Comparison of ENCODE assay signal across 16 cellular contexts in the genomic region with DNA sequence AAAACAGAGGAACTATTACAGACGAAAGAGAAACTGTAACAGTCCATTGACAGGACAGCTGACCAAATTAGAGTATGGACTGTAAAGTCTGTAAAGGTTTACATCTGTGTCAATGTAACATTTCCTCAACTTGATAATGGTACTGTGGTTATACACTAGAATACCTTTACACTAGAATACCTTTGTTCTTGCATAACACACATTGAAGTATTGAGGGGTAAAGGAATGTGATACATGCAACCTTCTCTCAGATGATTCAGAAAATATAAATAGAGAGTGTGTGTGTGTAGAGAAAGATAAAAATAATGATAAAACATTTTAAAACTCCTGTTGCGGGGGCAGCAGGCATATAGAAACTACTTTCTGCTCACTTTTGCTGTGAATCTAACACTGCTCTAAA. TPM values are rescaled to one million over a fixed set of nuclear protein-coding genes. Genes with fewer than 3 reads are reported as not detected.
A peak's percentile ranks its signal among the peaks of the same experiment; 100 is the strongest.
DNase-seq lines count a peak whose midpoint lies in the region; TF ChIP-seq lines count a peak whose summit lies in the region.
"Had no signal": no experiment of that assay in that cellular context is flagged by ENCODE, and none has a peak within 500 bp of the region (broad histone marks: within the 10 kb centered on the region; RNA-seq: fewer than 3 reads in every experiment).

No MANE protein-coding gene starts in this region.

- H3K27me3 ChIP-seq in thyroid gland, result no peaks in the 10 kb centered on the region
- H3K27me3 ChIP-seq: BLaER1 had no signal

- H3K4me1 ChIP-seq in thyroid gland, result peaks cover 5 to 19% of the 10 kb centered on the region in 2 donors

- DNase-seq in NCI-H226 (peak; percentile 16), kidney glomerular epithelial cell (lab: John Stamatoyannopoulos, UW) (peak; percentile 53), putamen (ENCODE audit: low spot score) (peak; percentile 41), superior temporal gyrus (ENCODE audit: extremely low spot score) (peak; percentile 30), COLO829 (ENCODE audit: low spot score) (no peak), NCI-H526 (lab: John Stamatoyannopoulos, UW) (no peak), thyroid gland (no peak)
- DNase-seq: 8988T; Calu3; CD4-positive, alpha-beta memory T cell; DND-41; EL; GM23248 had no signal

- no peak overlapping the region for H3K27ac ChIP-seq in thyroid gland
- H3K27ac ChIP-seq: BLaER1, GM23248 had no signal

- no peak overlapping the region for H3K4me3 ChIP-seq in thyroid gland (replicated peaks in 1 of 3)
- H3K4me3 ChIP-seq: BLaER1, GM12878, GM23248, HAP-1 had no signal

- intact Hi-C loops in thyroid gland (cut with DNase I), result no loop called here

- H3K36me3 ChIP-seq in thyroid gland, result peaks cover 24 to 29% of the 10 kb centered on the region in 2 donors

- no peak for TF ChIP-seq CTCF in thyroid gland (IDR thresholded peaks at IDR 0.05)

- H3K9me3 ChIP-seq in thyroid gland, result no peaks in the 10 kb centered on the region
- H3K9me3 ChIP-seq: BLaER1, HAP-1 had no signal

- no peak for TF ChIP-seq POLR2A in thyroid gland (IDR thresholded peaks at IDR 0.05)

- WGBS in thyroid gland, 2 donors, result 91 to 93% methylated on average over 2 of the region's 2 CpGs

RNA-seq across cellular contexts. Expression of gene EEF1G, which starts 5.6 kb away (rescaled TPM):
- 1,000 to 10,000 TPM; 1,334 to 1,814 (median 1,607) TPM for total RNA-seq in thyroid gland

RNA-seq across cellular contexts. Expression of gene TUT1, which starts 12.1 kb away (rescaled TPM):
- 10 to 100 TPM; 13.7 to 20.0 (median 16.1) TPM for total RNA-seq in thyroid gland

RNA-seq across cellular contexts. Expression of gene MTA2, which starts 22.4 kb away (rescaled TPM):
- 10 to 100 TPM; 65.3 to 76.7 (median 70.7) TPM for total RNA-seq in thyroid gland

RNA-seq across cellular contexts. Expression of gene AHNAK, which starts 32.6 kb away (rescaled TPM):
- 100 to 1,000 TPM; 227 to 400 (median 288) TPM for total RNA-seq in thyroid gland

RNA-seq across cellular contexts. Expression of gene EML3, which starts 33.3 kb away (rescaled TPM):
- total RNA-seq in thyroid gland, result 10 to 100 TPM; 28.3 to 58.0 (median 46.6) TPM

Comparison
In these comparisons a context has a peak if more than half of its experiments do, and no peak if none do; other contexts are left out.
1. DNase-seq: peak in NCI-H226 (single experiment), kidney glomerular epithelial cell (single experiment), putamen (single experiment) and superior temporal gyrus (single experiment); none in COLO829 (single experiment), NCI-H526 (0 of 2) and thyroid gland (0 of 2).